ENCODE assay signal across 8 cellular contexts in the genomic region with DNA sequence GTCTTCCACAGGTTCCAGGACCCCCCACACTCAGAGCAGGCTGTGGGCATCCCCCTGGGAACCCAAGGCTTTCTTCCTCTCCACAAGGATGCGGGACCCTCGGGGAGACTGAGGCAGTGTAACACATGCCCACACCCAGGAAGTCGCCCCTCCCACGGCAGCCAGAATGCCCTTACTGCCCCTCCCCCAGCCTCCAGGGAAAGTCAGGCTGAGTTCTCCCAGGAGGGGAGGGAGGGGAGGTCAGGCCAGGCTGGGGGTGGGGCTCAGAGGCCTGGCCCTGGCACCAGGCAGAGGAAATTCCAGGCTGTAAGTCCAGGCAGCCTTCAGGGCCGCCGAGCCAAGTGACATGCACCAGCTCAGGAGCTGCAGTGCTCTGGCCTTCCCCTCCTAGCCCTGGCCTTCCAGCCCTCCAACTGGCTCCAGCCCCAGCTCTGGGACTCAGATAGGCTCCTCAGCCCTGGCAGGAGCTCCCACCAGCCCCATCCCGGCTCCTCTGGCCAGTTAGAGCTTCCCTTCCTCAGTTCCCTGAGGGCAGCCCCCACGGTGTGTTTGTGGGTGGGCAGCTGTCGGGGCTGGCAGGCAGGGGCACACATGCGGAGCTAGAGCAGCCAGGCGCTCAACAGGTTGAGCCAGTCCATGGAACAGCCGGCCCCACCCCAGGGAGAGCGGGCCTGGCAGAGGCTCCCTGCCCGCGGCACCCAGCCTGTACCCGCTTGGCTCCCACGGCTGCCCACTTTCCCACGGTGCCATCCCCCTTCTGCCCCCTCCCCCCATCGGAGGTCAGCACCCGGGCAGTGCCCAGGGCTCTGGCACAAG. TPM values are rescaled to one million over a fixed set of nuclear protein-coding genes. Genes with fewer than 3 reads are reported as not detected.
DNase-seq lines count a peak whose midpoint lies in the region; ATAC-seq, FAIRE-seq and TF ChIP-seq lines count a peak whose summit lies in the region.

No MANE protein-coding gene starts in this region.

- H3K27ac ChIP-seq in ACC112 (ENCODE audit: low read depth, low read length), result peak overlapping the region; percentile 99

- no peak overlapping the region for H2AFZ ChIP-seq in ACC112 (ENCODE audit: low read length, unreplicated experiment)

- H3K27me3 ChIP-seq in ACC112 (ENCODE audit: insufficient read depth, low read length), result no peaks in the 10 kb centered on the region

- peak overlapping the region in 2 of 5 experiments; percentile 48 to 100 for H3K27ac Mint-ChIP-seq in brain
- H3K27ac Mint-ChIP-seq in stimulated activated effector memory CD8-positive, alpha-beta T cell treated with anti-CD3 and anti-CD28 coated beads, Interleukin-12 subunit alpha, Interleukin-12 subunit beta, amount 100 ng/mL, for 72 hours, result peak overlapping the region; percentile 94

- FAIRE-seq in HTR-8/SVneo (lab: Jason Lieb, UNC), result peak; percentile 74

- no peak for ATAC-seq in stimulated activated effector memory CD8-positive, alpha-beta T cell treated with anti-CD3 and anti-CD28 coated beads, Interleukin-12 subunit alpha, Interleukin-12 subunit beta, amount 100 ng/mL, for 72 hours
- no peak for ATAC-seq in HG02571 (IDR thresholded peaks at IDR 0.05; ENCODE audit: unreplicated experiment)

- peaks cover 54% of the 10 kb centered on the region for H3K79me2 ChIP-seq in ACC112 (ENCODE audit: control insufficient read depth, insufficient read depth, low read length, unreplicated experiment)

- H3K4me3 ChIP-seq in ACC112 (ENCODE audit: low read depth, low read length), result peak overlapping the region; percentile 95

- H3K4me1 Mint-ChIP-seq in brain, result peaks cover 84% of the 10 kb centered on the region
- H3K4me1 Mint-ChIP-seq in stimulated activated effector memory CD8-positive, alpha-beta T cell treated with anti-CD3 and anti-CD28 coated beads, Interleukin-12 subunit alpha, Interleukin-12 subunit beta, amount 100 ng/mL, for 72 hours, result peaks cover 81% of the 10 kb centered on the region

- H3K9me3 Mint-ChIP-seq in brain, result peaks cover 0 to 3% (median 0%) of the 10 kb centered on the region in 5 experiments
- no peaks in the 10 kb centered on the region for H3K9me3 Mint-ChIP-seq in stimulated activated effector memory CD8-positive, alpha-beta T cell treated with anti-CD3 and anti-CD28 coated beads, Interleukin-12 subunit alpha, Interleukin-12 subunit beta, amount 100 ng/mL, for 72 hours

- peaks cover 59% of the 10 kb centered on the region for H3K4me1 ChIP-seq in ACC112 (ENCODE audit: control insufficient read depth, insufficient read depth, low read length, unreplicated experiment)

- H3K36me3 ChIP-seq in ACC112 (ENCODE audit: insufficient read depth, low read length), result no peaks in the 10 kb centered on the region

- H3K27me3 Mint-ChIP-seq in brain, result peaks cover 6% of the 10 kb centered on the region

- TF ChIP-seq CTCF in brain (conservative IDR thresholded peaks at IDR 0.05), result no peak

- H3K4me3 Mint-ChIP-seq in brain, result peak overlapping the region; percentile 81 to 96 (median 94)
- H3K4me3 Mint-ChIP-seq in stimulated activated effector memory CD8-positive, alpha-beta T cell treated with anti-CD3 and anti-CD28 coated beads, Interleukin-12 subunit alpha, Interleukin-12 subunit beta, amount 100 ng/mL, for 72 hours, result peak overlapping the region; percentile 90

- no peaks in the 10 kb centered on the region for H3K36me3 Mint-ChIP-seq in brain
- H3K36me3 Mint-ChIP-seq in stimulated activated effector memory CD8-positive, alpha-beta T cell treated with anti-CD3 and anti-CD28 coated beads, Interleukin-12 subunit alpha, Interleukin-12 subunit beta, amount 100 ng/mL, for 72 hours, result peaks cover 19% of the 10 kb centered on the region

- DNase-seq in HTR-8/SVneo (ENCODE audit: insufficient read length, low spot score) (peak; percentile 76), iris pigment epithelial cell (ENCODE audit: low read depth) (peak; percentile 30), NCI-H524 (lab: John Stamatoyannopoulos, UW) (no peak)
- peak in 1 of 2 donors; percentile 59 for DNase-seq in stimulated activated effector memory CD8-positive, alpha-beta T cell treated with anti-CD3 and anti-CD28 coated beads, Interleukin-12 subunit alpha, Interleukin-12 subunit beta, amount 100 ng/mL, for 72 hours (ENCODE audit: low spot score in 2 of 2)
- DNase-seq in NK-92 treated with Interleukin-12 subunit alpha and Interleukin-12 subunit beta, amount 100 ng/mL, for 24 hours (lab: John Stamatoyannopoulos, UW), result no peak

RNA-seq across cellular contexts. Expression of gene BCL9L, which starts 3.6 kb away (rescaled TPM):
- 13.5 TPM for polyA plus RNA-seq in brain (ENCODE audit: insufficient read depth, low read depth, low replicate concordance)

RNA-seq across cellular contexts. Expression of gene UPK2, which starts 34.0 kb away (rescaled TPM):
- 3.0 TPM for polyA plus RNA-seq in brain (ENCODE audit: insufficient read depth, low read depth, low replicate concordance)

RNA-seq across cellular contexts. Expression of gene CXCR5, which starts 38.4 kb away (rescaled TPM):
- polyA plus RNA-seq in brain (ENCODE audit: insufficient read depth, low read depth, low replicate concordance), result 0.07 TPM

RNA-seq across cellular contexts. Expression of gene FOXR1, which starts 49.4 kb away (rescaled TPM):
- polyA plus RNA-seq in brain (ENCODE audit: insufficient read depth, low read depth, low replicate concordance), result 0.37 TPM

Comparison
In these comparisons a context has a peak if more than half of its experiments do, and no peak if none do; other contexts are left out.
1. DNase-seq: peak in HTR-8/SVneo (single experiment) and iris pigment epithelial cell (single experiment); none in NK-92 treated with Interleukin-12 subunit alpha and Interleukin-12 subunit beta, amount 100 ng/mL, for 24 hours (single experiment) and NCI-H524 (0 of 2).